1 cellular context compared by ENCODE assay signal in genomic region chr20:43843965-43844660, GRCh38.
TF ChIP-seq lines count a peak whose summit lies in the region.

No MANE protein-coding gene starts in this region.

TF ChIP-seq in endothelial cell of umbilical vein, 7 proteins besides CTCF, POLR2A, EP300 and RAD21:
- TF ChIP-seq MAX (IDR thresholded peaks at IDR 0.05; ENCODE audit: insufficient read depth, insufficient read length): no peak
- no peak for TF ChIP-seq FOS (IDR thresholded peaks at IDR 0.05; ENCODE audit: borderline replicate concordance, insufficient read depth, low read length)
- no peak for TF ChIP-seq MYC (IDR thresholded peaks at IDR 0.05; ENCODE audit: low read depth, low read length)
- no peak for TF ChIP-seq POLR2AphosphoS5 (IDR thresholded peaks at IDR 0.05; ENCODE audit: insufficient read depth, low read depth, low read length)
- TF ChIP-seq EZH2 (IDR thresholded peaks at IDR 0.05; ENCODE audit: borderline replicate concordance, low read depth, low read length, severe bottlenecking): no peak
- TF ChIP-seq GATA2 (IDR thresholded peaks at IDR 0.05; ENCODE audit: insufficient read depth, insufficient read length, low read depth, low read length): no peak
- no peak for TF ChIP-seq JUN (IDR thresholded peaks at IDR 0.05; ENCODE audit: borderline replicate concordance, insufficient read depth, insufficient read length, low read depth)
